In the genomic region with DNA sequence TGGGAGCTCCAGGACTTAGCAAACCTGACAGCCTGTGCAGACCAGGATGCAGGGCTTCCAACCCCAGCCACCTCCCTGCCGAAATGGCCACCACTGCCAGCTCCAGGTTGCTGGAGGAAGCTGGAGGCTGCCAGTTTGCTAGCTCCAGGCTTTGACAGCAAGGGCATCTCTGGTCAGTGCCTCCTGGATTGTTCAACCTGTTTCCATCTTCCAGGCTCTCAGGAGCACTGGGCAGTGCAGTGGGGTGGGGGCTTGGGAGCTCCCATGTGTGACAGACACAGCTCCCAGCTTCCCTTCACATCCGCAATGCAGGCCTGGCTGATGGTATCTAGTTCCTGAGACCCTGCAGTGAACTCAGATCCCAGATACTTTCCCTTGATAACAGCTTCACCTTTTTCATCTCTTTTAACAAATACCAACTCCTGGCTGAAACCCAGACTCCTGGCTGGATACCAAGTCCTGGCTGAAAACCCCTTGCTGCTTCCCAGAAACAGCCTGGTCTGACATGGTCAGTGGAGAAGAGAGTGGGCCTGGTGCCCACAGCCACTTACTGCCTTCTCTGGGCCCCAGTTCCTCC, we compare ENCODE assay signal across 18 cellular contexts. TPM values are rescaled to one million over a fixed set of nuclear protein-coding genes. Genes with fewer than 3 reads are reported as not detected.
DNase-seq lines count a peak whose midpoint lies in the region; ATAC-seq and TF ChIP-seq lines count a peak whose summit lies in the region.
"Had no signal": no experiment of that assay in that cellular context is flagged by ENCODE, and none has a peak within 500 bp of the region (broad histone marks: within the 10 kb centered on the region; RNA-seq: fewer than 3 reads in every experiment).

No MANE protein-coding gene starts in this region.

- H3K79me2 ChIP-seq in mesendoderm (ENCODE audit: control insufficient read depth, insufficient read depth, low read length): no peaks in the 10 kb centered on the region

- H3K79me1 ChIP-seq in mesendoderm (ENCODE audit: low read length): no peaks in the 10 kb centered on the region

- H3K4me3 ChIP-seq in mesendoderm (ENCODE audit: low read length): no peak overlapping the region
- H3K4me3 ChIP-seq: colonic mucosa, SJCRH30, tibial artery had no signal

- peaks cover 22 to 23% of the 10 kb centered on the region in 2 donors for H3K27me3 Mint-ChIP-seq in natural killer cell treated with Interleukin-12 subunit alpha and Interleukin-12 subunit beta and Interleukin-15 and Interleukin-18, amount 100 ng/mL, for 72 hours
- peaks cover 13 to 29% of the 10 kb centered on the region in 2 donors for H3K27me3 Mint-ChIP-seq in natural killer cell (ENCODE audit: low read depth in 2 of 2)

- no peak overlapping the region for H3K18ac ChIP-seq in mesendoderm (ENCODE audit: low read length)

- H4K8ac ChIP-seq in mesendoderm (ENCODE audit: low read depth, low read length): no peak overlapping the region

- WGBS in mesendoderm (ENCODE audit: extremely low coverage, insufficient coverage, low lambda C conversion rate): no CpG with 5 or more reads among the region's 2 CpGs

- no peak overlapping the region for H3K9ac ChIP-seq in mesendoderm (ENCODE audit: low read length)

- H2BK120ac ChIP-seq in mesendoderm (ENCODE audit: low read depth, low read length): no peak overlapping the region

- no peak overlapping the region for H3K27ac Mint-ChIP-seq in natural killer cell treated with Interleukin-12 subunit alpha and Interleukin-12 subunit beta and Interleukin-15 and Interleukin-18, amount 100 ng/mL, for 72 hours
- no peak overlapping the region for H3K27ac Mint-ChIP-seq in natural killer cell
- H3K27ac Mint-ChIP-seq: brain had no signal

- H3K4me1 Mint-ChIP-seq in natural killer cell treated with Interleukin-12 subunit alpha and Interleukin-12 subunit beta and Interleukin-15 and Interleukin-18, amount 100 ng/mL, for 72 hours (ENCODE audit: low read depth in 2 of 2): no peaks in the 10 kb centered on the region
- H3K4me1 Mint-ChIP-seq in natural killer cell: no peaks in the 10 kb centered on the region
- H3K4me1 Mint-ChIP-seq: brain had no signal

- no peaks in the 10 kb centered on the region for H3K9me3 Mint-ChIP-seq in natural killer cell treated with Interleukin-12 subunit alpha and Interleukin-12 subunit beta and Interleukin-15 and Interleukin-18, amount 100 ng/mL, for 72 hours
- H3K9me3 Mint-ChIP-seq in natural killer cell: no peaks in the 10 kb centered on the region
- H3K9me3 Mint-ChIP-seq: brain had no signal

- no peak for ATAC-seq in natural killer cell treated with Interleukin-12 subunit alpha and Interleukin-12 subunit beta and Interleukin-15 and Interleukin-18, amount 100 ng/mL, for 72 hours
- ATAC-seq in natural killer cell: no peak

- intact Hi-C loops in natural killer cell (cut with micrococcal nuclease): no loop called here

- peak; percentile 10 for DNase-seq in natural killer cell treated with Interleukin-12 subunit alpha and Interleukin-12 subunit beta and Interleukin-15 and Interleukin-18, amount 100 ng/mL, for 72 hours (ENCODE audit: low spot score)
- no peak for DNase-seq in natural killer cell
- DNase-seq in astrocyte of the hippocampus (ENCODE audit: low read depth, low spot score): peak; percentile 14
- peak; percentile 38 for DNase-seq in mesendoderm
- no peak for DNase-seq in RWPE1 (ENCODE audit: low spot score)
- no peak for DNase-seq in SW 1271 (lab: John Stamatoyannopoulos, UW)
- DNase-seq in NCI-H187 treated with DMSO at 0.1 percent for 48 hours (lab: John Stamatoyannopoulos, UW): no peak
- DNase-seq: AML-193; colonic mucosa; IMR-90; NCI-H1436; NCI-H748 treated with DMSO at 0.1 percent for 48 hours; SJCRH30; stimulated activated CD4-positive, alpha-beta T cell treated with anti-CD3 and anti-CD28 coated beads, Interleukin-2, amount 100 ng/mL, for 24 hours; stimulated activated naive CD4-positive, alpha-beta T cell treated with Interleukin-2 at 50 U/mL for 16 hours; WERI-Rb-1 had no signal

- H2BK15ac ChIP-seq in mesendoderm (replicated peaks; ENCODE audit: low read depth): no peak overlapping the region

- H3K27ac ChIP-seq in mesendoderm (ENCODE audit: low read depth, low read length) (no peak overlapping the region), RWPE1 (no peak overlapping the region)
- H3K27ac ChIP-seq: colonic mucosa, SJCRH30, tibial artery, WERI-Rb-1 had no signal

- TF ChIP-seq CTCF in natural killer cell (IDR thresholded peaks at IDR 0.05) (no peak), RWPE1 (conservative IDR thresholded peaks at IDR 0.05; ENCODE audit: low read depth) (no peak)

- CTCF ChIA-PET in RWPE1 (lab: Yijun Ruan, JAX): interaction anchor here (1.2 kb wide), 1 partner anchor 23 kb away, joined by 3 read pairs; no protein-coding TSS in a partner anchor

- no peak overlapping the region for H3K4me3 Mint-ChIP-seq in natural killer cell treated with Interleukin-12 subunit alpha and Interleukin-12 subunit beta and Interleukin-15 and Interleukin-18, amount 100 ng/mL, for 72 hours
- no peak overlapping the region for H3K4me3 Mint-ChIP-seq in natural killer cell
- H3K4me3 Mint-ChIP-seq: brain had no signal

- no peak overlapping the region for H3K4ac ChIP-seq in mesendoderm (ENCODE audit: low read depth, low read length)

- H3K4me2 ChIP-seq in mesendoderm (ENCODE audit: low read length): no peak overlapping the region

- no peak overlapping the region for H4K5ac ChIP-seq in mesendoderm (ENCODE audit: low read length)

- no peak overlapping the region for H2BK5ac ChIP-seq in mesendoderm (ENCODE audit: low read length)

- no peaks in the 10 kb centered on the region for H3K4me1 ChIP-seq in mesendoderm (ENCODE audit: control insufficient read depth, low read depth, low read length)
- H3K4me1 ChIP-seq: colonic mucosa, SJCRH30, tibial artery had no signal

- no peaks in the 10 kb centered on the region for H3K36me3 Mint-ChIP-seq in natural killer cell treated with Interleukin-12 subunit alpha and Interleukin-12 subunit beta and Interleukin-15 and Interleukin-18, amount 100 ng/mL, for 72 hours
- H3K36me3 Mint-ChIP-seq in natural killer cell: no peaks in the 10 kb centered on the region
- H3K36me3 Mint-ChIP-seq: brain had no signal

- POLR2A ChIA-PET in RWPE1 (lab: Yijun Ruan, JAX; ENCODE audit: low non-redundant PET): no interaction called here

- H3K36me3 ChIP-seq in mesendoderm (ENCODE audit: control insufficient read depth, insufficient read depth, low read length): no peaks in the 10 kb centered on the region
- H3K36me3 ChIP-seq: colonic mucosa, SJCRH30, tibial artery, WERI-Rb-1 had no signal

- H3K27me3 ChIP-seq in mesendoderm (ENCODE audit: insufficient read depth, low read length, poor library complexity): no peaks in the 10 kb centered on the region
- H3K27me3 ChIP-seq: colonic mucosa, SJCRH30 had no signal

- no peak overlapping the region for H2AK5ac ChIP-seq in mesendoderm (ENCODE audit: low read length)

- no peak overlapping the region for H3K23ac ChIP-seq in mesendoderm (ENCODE audit: low read length)

- no peak overlapping the region for H3K56ac ChIP-seq in mesendoderm (ENCODE audit: low read length)

RNA-seq across cellular contexts. Expression of a gene that starts 20.8 kb away (rescaled TPM):
- not detected for total RNA-seq in natural killer cell treated with Interleukin-12 subunit alpha and Interleukin-12 subunit beta and Interleukin-15 and Interleukin-18, amount 100 ng/mL, for 72 hours
- under 1 TPM in 1 of 3 donors, not detected in 2; 0.16 TPM for total RNA-seq in natural killer cell
- polyA plus RNA-seq in mesendoderm (2013, experiment 1 of 2): 9.2 TPM
- polyA plus RNA-seq in mesendoderm (2013, experiment 2 of 2): 9.2 TPM

Comparison
In these comparisons a context has a peak if more than half of its experiments do, and no peak if none do; other contexts are left out.
1. DNase-seq: peak in natural killer cell treated with Interleukin-12 subunit alpha and Interleukin-12 subunit beta and Interleukin-15 and Interleukin-18, amount 100 ng/mL, for 72 hours (single experiment), astrocyte of the hippocampus (single experiment) and mesendoderm (single experiment); none in natural killer cell (single experiment), RWPE1 (single experiment), SW 1271 (0 of 2) and NCI-H187 treated with DMSO at 0.1 percent for 48 hours (single experiment).